ENCODE assay signal across 11 cellular contexts in the genomic region with DNA sequence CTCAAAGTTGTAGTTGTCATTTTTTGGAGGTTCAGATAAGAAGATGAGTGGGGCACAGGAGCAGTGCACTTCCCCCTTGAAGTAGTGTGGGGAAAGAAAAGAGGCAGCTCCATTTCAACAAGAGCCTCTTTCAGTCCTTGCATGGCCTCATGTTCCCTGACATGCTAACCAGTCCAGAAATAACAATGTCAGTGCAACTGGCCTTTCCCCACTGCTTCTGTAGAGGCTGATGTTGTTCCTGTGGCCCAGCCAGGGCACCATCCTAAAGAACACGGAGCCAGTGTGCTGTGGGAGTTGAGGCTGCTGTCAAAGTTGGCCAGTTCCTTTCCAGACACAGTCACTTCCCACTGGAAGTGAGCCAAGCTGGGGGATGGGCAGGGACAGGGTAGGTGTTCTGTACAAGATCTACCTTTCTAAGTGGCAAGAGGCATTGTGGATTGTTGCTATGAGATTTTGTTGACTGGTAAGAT.
DNase-seq lines count a peak whose midpoint lies in the region; ATAC-seq, FAIRE-seq and TF ChIP-seq lines count a peak whose summit lies in the region.
"Had no signal": no experiment of that assay in that cellular context is flagged by ENCODE, and none has a peak within 500 bp of the region (broad histone marks: within the 10 kb centered on the region; RNA-seq: fewer than 3 reads in every experiment).

No MANE protein-coding gene starts in this region.

- in situ Hi-C loops in K562 (cut with MboI): no loop called here

- no peak overlapping the region for H3K4me3 Mint-ChIP-seq in activated T-cell treated with anti-CD3 and anti-CD28 coated beads, Interleukin-2, amount 50 U/mL, for 24 hours
- H3K4me3 Mint-ChIP-seq in activated T-cell treated with anti-CD3 and anti-CD28 coated beads, Interleukin-2, amount 50 U/mL, for 4 hours: no peak overlapping the region

- H3K9ac ChIP-seq in K562 (ENCODE audit: insufficient read depth in 1 of 2, low read depth in 2 of 2, low read length in 2 of 2): peak overlapping the region; percentile 32 to 82

- H3K27ac Mint-ChIP-seq in activated T-cell treated with anti-CD3 and anti-CD28 coated beads, Interleukin-2, amount 50 U/mL, for 24 hours: peak overlapping the region; percentile 87

- no peak overlapping the region; the same call in 1 of the 2 replicates for H3K4me3 ChIP-seq in K562
- no peak overlapping the region for H3K4me3 ChIP-seq in lower leg skin (ENCODE audit: low read depth, poor library complexity, severe bottlenecking)

- peak overlapping the region; percentile 76 for H3K4me2 ChIP-seq in K562 (ENCODE audit: insufficient read depth, low read length)

- POLR2A ChIA-PET in K562 (lab: Yijun Ruan, JAX): no interaction called here

- intact Hi-C loops in K562 (cut with micrococcal nuclease) (loop anchor here (5.0 kb wide), 1 partner anchor 78 kb away; the partner anchor contains the start of gene SLC38A2), lower leg skin (cut with DNase I; ENCODE audit: low total_unique reads) (no loop called here)

- H3K4me1 Mint-ChIP-seq in activated T-cell treated with anti-CD3 and anti-CD28 coated beads, Interleukin-2, amount 50 U/mL, for 24 hours (ENCODE audit: low read depth): peaks cover 48% of the 10 kb centered on the region
- H3K4me1 Mint-ChIP-seq in activated T-cell treated with anti-CD3 and anti-CD28 coated beads, Interleukin-2, amount 50 U/mL, for 4 hours (ENCODE audit: low read depth): peaks cover 44% of the 10 kb centered on the region

- H3K27me3 ChIP-seq in K562 (ENCODE audit: control insufficient read depth in 2 of 2, insufficient read depth in 2 of 2, low read length in 2 of 2): no peaks in the 10 kb centered on the region

- H3K9me3 Mint-ChIP-seq in activated T-cell treated with anti-CD3 and anti-CD28 coated beads, Interleukin-2, amount 50 U/mL, for 24 hours: no peaks in the 10 kb centered on the region
- no peaks in the 10 kb centered on the region for H3K9me3 Mint-ChIP-seq in activated T-cell treated with anti-CD3 and anti-CD28 coated beads, Interleukin-2, amount 50 U/mL, for 4 hours

- no peaks in the 10 kb centered on the region for H3K36me3 ChIP-seq in K562 (ENCODE audit: control insufficient read depth, insufficient read depth, low read length)

- H3K9me1 ChIP-seq in K562 (ENCODE audit: control insufficient read depth, insufficient read depth, low read length): no peaks in the 10 kb centered on the region

- H2AFZ ChIP-seq in K562 (ENCODE audit: low read depth, low read length): peak overlapping the region; percentile 87

- no peak; the same call in 1 of the 2 replicates for TF ChIP-seq EP300 in K562 (IDR thresholded peaks at IDR 0.05; ENCODE audit: low read length)

- no peaks in the 10 kb centered on the region for H3K9me3 ChIP-seq in K562 (replicated peaks; ENCODE audit: control insufficient read depth, insufficient read depth, low read depth, low read length)

- no peaks in the 10 kb centered on the region for H3K27me3 Mint-ChIP-seq in activated T-cell treated with anti-CD3 and anti-CD28 coated beads, Interleukin-2, amount 50 U/mL, for 24 hours
- H3K27me3 Mint-ChIP-seq in activated T-cell treated with anti-CD3 and anti-CD28 coated beads, Interleukin-2, amount 50 U/mL, for 4 hours (ENCODE audit: low read depth): peaks cover 2% of the 10 kb centered on the region
- H3K27me3 Mint-ChIP-seq: naive B cell had no signal

- no peak for TF ChIP-seq RAD21 in K562 (CRISPR knock-in tag; conservative IDR thresholded peaks at IDR 0.05 in 1 of 2, IDR thresholded peaks at IDR 0.05 in 1 of 2)

- no peak for DNase-seq in activated T-cell treated with anti-CD3 and anti-CD28 coated beads, Interleukin-2, amount 50 U/mL, for 24 hours
- DNase-seq in activated T-cell treated with anti-CD3 and anti-CD28 coated beads, Interleukin-2, amount 50 U/mL, for 4 hours: no peak
- peak; percentile 28 to 81 (median 40) for DNase-seq in K562 (ENCODE audit: extremely low read depth in 1 of 4, low spot score in 3 of 4)
- peak; percentile 73 to 93 for DNase-seq in lower leg skin (ENCODE audit: low spot score in 2 of 2)
- DNase-seq in urothelium cell line (ENCODE audit: low spot score): no peak
- DNase-seq in NCI-H1694 (lab: John Stamatoyannopoulos, UW): no peak
- DNase-seq: activated effector memory CD4-positive, alpha-beta T cell treated with anti-CD3 and anti-CD28 coated beads, Interleukin-2, amount 50 U/mL, for 16 hours; COR-L47; naive B cell had no signal

- CTCF ChIA-PET in K562 (lab: Yijun Ruan, JAX; ENCODE audit: low intra/inter-chr PET ratio): no interaction called here

- peaks cover 10 to 43% of the 10 kb centered on the region in 2 experiments for H3K4me1 ChIP-seq in K562 (replicated peaks in 1 of 2; ENCODE audit: control insufficient read depth in 2 of 2, insufficient read depth in 2 of 2, low read length in 2 of 2)

- peak overlapping the region; percentile 64; the same call in 2 of the 3 replicates for H3K27ac ChIP-seq in K562 (ENCODE audit: extremely low read depth, low read depth, low read length)

- ATAC-seq in activated T-cell treated with anti-CD3 and anti-CD28 coated beads, Interleukin-2, amount 50 U/mL, for 4 hours: no peak
- ATAC-seq in K562: peak; percentile 82
- ATAC-seq in GM21367 (IDR thresholded peaks at IDR 0.05; ENCODE audit: unreplicated experiment): no peak
- ATAC-seq in HG02870 (IDR thresholded peaks at IDR 0.05; ENCODE audit: unreplicated experiment): no peak

- no peaks in the 10 kb centered on the region for H3K36me3 Mint-ChIP-seq in activated T-cell treated with anti-CD3 and anti-CD28 coated beads, Interleukin-2, amount 50 U/mL, for 24 hours (ENCODE audit: low read depth)
- no peaks in the 10 kb centered on the region for H3K36me3 Mint-ChIP-seq in activated T-cell treated with anti-CD3 and anti-CD28 coated beads, Interleukin-2, amount 50 U/mL, for 4 hours (ENCODE audit: insufficient read depth)

- FAIRE-seq in K562 (lab: Jason Lieb, UNC) (peak; percentile 78), urothelium cell line (lab: Jason Lieb, UNC) (peak; percentile 65)

- H3K79me2 ChIP-seq in K562 (ENCODE audit: control insufficient read depth, insufficient read depth, low read length): no peaks in the 10 kb centered on the region

- WGBS in K562 (ENCODE audit: insufficient coverage, low coverage, missing lambda C conversion rate): 6% methylated on average over 1 of the region's 1 CpG
- WGBS in lower leg skin, 2 donors: 27 to 33% methylated on average over 1 of the region's 1 CpG

- TF ChIP-seq CTCF in K562 (IDR thresholded peaks at IDR 0.05 in 2 of 3, conservative IDR thresholded peaks at IDR 0.05 in 1 of 3; ENCODE audit: insufficient read depth in 2 of 3, low read depth in 1 of 3, low read length in 3 of 3) (no peak), lower leg skin (IDR thresholded peaks at IDR 0.05) (no peak)

- BruUV-seq in K562 (replicated peaks; lab: Mats Ljungman, UMichigan): no TSS peak

- TF ChIP-seq POLR2A in K562 (conservative IDR thresholded peaks at IDR 0.05) (no peak), lower leg skin (IDR thresholded peaks at IDR 0.05) (no peak)

- no peaks in the 10 kb centered on the region for H4K20me1 ChIP-seq in K562 (replicated peaks; ENCODE audit: control insufficient read depth, insufficient read depth, low read length)

TF ChIP-seq in K562, 482 proteins besides CTCF, POLR2A, EP300 and RAD21 (continues in another document):
- TF ChIP-seq TCFL5 (CRISPR knock-in tag; conservative IDR thresholded peaks at IDR 0.05) (no peak), LEF1 (IDR thresholded peaks at IDR 0.05) (peak; percentile 61; the same call in 1 of the 2 replicates), MEIS2 (IDR thresholded peaks at IDR 0.05; ENCODE audit: partially characterized antibody) (peak; percentile 9), ZNF766 (CRISPR knock-in tag; conservative IDR thresholded peaks at IDR 0.05) (no peak), ZKSCAN1 (IDR thresholded peaks at IDR 0.05; ENCODE audit: low read depth, low read length) (no peak), ZKSCAN3 (CRISPR knock-in tag; IDR thresholded peaks at IDR 0.05) (no peak), RFX5 (IDR thresholded peaks at IDR 0.05; ENCODE audit: low read depth, low read length) (no peak), DDX20 (tag; IDR thresholded peaks at IDR 0.05; ENCODE audit: low read depth) (no peak), HMG20A (CRISPR knock-in tag; conservative IDR thresholded peaks at IDR 0.05) (no peak), RBM34 (IDR thresholded peaks at IDR 0.05; ENCODE audit: borderline replicate concordance, insufficient read depth, low read length) (no peak), FOSL1 (tag; conservative IDR thresholded peaks at IDR 0.05) (0 out of 2 replicates have a peak, but pooled peaks have one; percentile 23), IFI16 (CRISPR knock-in tag; IDR thresholded peaks at IDR 0.05) (no peak), SMARCA5 (IDR thresholded peaks at IDR 0.05) (no peak), FOXP4 (CRISPR knock-in tag; IDR thresholded peaks at IDR 0.05; ENCODE audit: borderline replicate concordance) (no peak), NFIC (IDR thresholded peaks at IDR 0.05) (peak; percentile 98), CBX1 (IDR thresholded peaks at IDR 0.05; ENCODE audit: low read depth) (no peak), HDGF (IDR thresholded peaks at IDR 0.05) (no peak), GATA2 (CRISPR knock-in tag; IDR thresholded peaks at IDR 0.05) (no peak), MYBL2 (IDR thresholded peaks at IDR 0.05; ENCODE audit: low read depth) (no peak), MYBL2 (CRISPR knock-in tag; IDR thresholded peaks at IDR 0.05; ENCODE audit: borderline replicate concordance) (no peak), ZNF75A (CRISPR knock-in tag; IDR thresholded peaks at IDR 0.05) (no peak), MTA3 (IDR thresholded peaks at IDR 0.05; ENCODE audit: borderline replicate concordance) (peak; percentile 58; the same call in 1 of the 2 replicates)

Comparison
In these comparisons a context has a peak if more than half of its experiments do, and no peak if none do; other contexts are left out.
1. DNase-seq: peak in K562 (4 of 4) and lower leg skin (2 of 2); none in activated T-cell treated with anti-CD3 and anti-CD28 coated beads, Interleukin-2, amount 50 U/mL, for 24 hours (single experiment), activated T-cell treated with anti-CD3 and anti-CD28 coated beads, Interleukin-2, amount 50 U/mL, for 4 hours (single experiment), urothelium cell line (single experiment) and NCI-H1694 (single experiment).